In genomic region chr2:3539836-3540235, GRCh38 we compare ENCODE assay signal across 34 cellular contexts. TPM values are rescaled to one million over a fixed set of nuclear protein-coding genes. Genes with fewer than 3 reads are reported as not detected.
"Had no signal": no experiment of that assay in that cellular context is flagged by ENCODE, and none has a peak within 500 bp of the region (broad histone marks: within the 10 kb centered on the region; RNA-seq: fewer than 3 reads in every experiment).

No MANE protein-coding gene starts in this region.

- H3K4me1 ChIP-seq: pancreas, prostate gland had no signal

- H3K4me3 Mint-ChIP-seq: activated CD4-positive, alpha-beta memory T cell treated with anti-CD3 and anti-CD28 coated beads, Interleukin-2, amount 10 ng/mL, durations not matched to agents 7 days and 5 days; activated naive CD8-positive, alpha-beta T cell treated with anti-CD3 and anti-CD28 coated beads, Interleukin-2, amount 10 ng/mL, durations not matched to agents 7 days and 5 days; dendritic cell treated with granulocyte-macrophage colony-stimulating factor and Interleukin-4, amounts not matched to agents 40 ng/mL and 50 ng/mL, for 4 days; immature natural killer cell; mesothelial cell of epicardium; naive B cell; nephron progenitor cell; stimulated activated memory B cell treated with anti-CD40 and anti-IgM and Interleukin-4, amounts not matched to agents 10 μg/mL and 1 μg/mL and 100 μg/mL, for 72 hours; stimulated activated naive CD8-positive, alpha-beta T cell treated with anti-CD3 and anti-CD28 coated beads, Interleukin-15, amount 100 ng/mL, for 72 hours; type B pancreatic cell had no signal

- H3K4me3 ChIP-seq: ascending aorta, esophagus muscularis mucosa, heart left ventricle, pancreas, prostate gland, sigmoid colon, uterus had no signal

- H3K27ac Mint-ChIP-seq: activated CD4-positive, alpha-beta memory T cell treated with anti-CD3 and anti-CD28 coated beads, Interleukin-2, amount 10 ng/mL, durations not matched to agents 7 days and 5 days; activated naive CD8-positive, alpha-beta T cell treated with anti-CD3 and anti-CD28 coated beads, Interleukin-2, amount 10 ng/mL, durations not matched to agents 7 days and 5 days; dendritic cell treated with granulocyte-macrophage colony-stimulating factor and Interleukin-4, amounts not matched to agents 40 ng/mL and 50 ng/mL, for 4 days; mesothelial cell of epicardium; stimulated activated memory B cell treated with anti-CD40 and anti-IgM and Interleukin-4, amounts not matched to agents 10 μg/mL and 1 μg/mL and 100 μg/mL, for 72 hours had no signal

- H3K27me3 ChIP-seq: ascending aorta, esophagus muscularis mucosa, foreskin keratinocyte, heart left ventricle, pancreas, sigmoid colon, uterus had no signal

- H3K27me3 Mint-ChIP-seq: activated CD4-positive, alpha-beta memory T cell treated with anti-CD3 and anti-CD28 coated beads, Interleukin-2, amount 10 ng/mL, durations not matched to agents 7 days and 5 days; activated naive CD8-positive, alpha-beta T cell treated with anti-CD3 and anti-CD28 coated beads, Interleukin-2, amount 10 ng/mL, durations not matched to agents 7 days and 5 days; dendritic cell treated with granulocyte-macrophage colony-stimulating factor and Interleukin-4, amounts not matched to agents 40 ng/mL and 50 ng/mL, for 4 days; naive B cell; stimulated activated memory B cell treated with anti-CD40 and anti-IgM and Interleukin-4, amounts not matched to agents 10 μg/mL and 1 μg/mL and 100 μg/mL, for 72 hours; stimulated activated naive CD8-positive, alpha-beta T cell treated with anti-CD3 and anti-CD28 coated beads, Interleukin-15, amount 100 ng/mL, for 72 hours; type B pancreatic cell had no signal

- H3K27ac ChIP-seq: ascending aorta, esophagus muscularis mucosa, foreskin keratinocyte, heart left ventricle, pancreas, prostate gland, sigmoid colon, uterus, VCaP had no signal

- H3K9me3 Mint-ChIP-seq: activated CD4-positive, alpha-beta memory T cell treated with anti-CD3 and anti-CD28 coated beads, Interleukin-2, amount 10 ng/mL, durations not matched to agents 7 days and 5 days; activated naive CD8-positive, alpha-beta T cell treated with anti-CD3 and anti-CD28 coated beads, Interleukin-2, amount 10 ng/mL, durations not matched to agents 7 days and 5 days; dendritic cell treated with granulocyte-macrophage colony-stimulating factor and Interleukin-4, amounts not matched to agents 40 ng/mL and 50 ng/mL, for 4 days; immature natural killer cell; mesothelial cell of epicardium; naive B cell; nephron progenitor cell; stimulated activated memory B cell treated with anti-CD40 and anti-IgM and Interleukin-4, amounts not matched to agents 10 μg/mL and 1 μg/mL and 100 μg/mL, for 72 hours; stimulated activated naive CD8-positive, alpha-beta T cell treated with anti-CD3 and anti-CD28 coated beads, Interleukin-15, amount 100 ng/mL, for 72 hours; type B pancreatic cell had no signal

- ATAC-seq: activated CD4-positive, CD25-positive, alpha-beta regulatory T cell treated with anti-CD3 and anti-CD28 coated beads, Interleukin-2, amount 50 U/mL, for 24 hours; foreskin keratinocyte; heart left ventricle; left colon; pancreas; stimulated activated memory B cell treated with anti-CD40 and anti-IgM and Interleukin-4, amounts not matched to agents 10 μg/mL and 1 μg/mL and 100 μg/mL, for 72 hours; stimulated activated naive CD8-positive, alpha-beta T cell treated with anti-CD3 and anti-CD28 coated beads, Interleukin-15, amount 100 ng/mL, for 72 hours had no signal

- H3K36me3 ChIP-seq: prostate gland, uterus had no signal

- DNase-seq: activated CD4-positive, alpha-beta memory T cell treated with anti-CD3 and anti-CD28 coated beads, Interleukin-2, amount 10 ng/mL, durations not matched to agents 7 days and 5 days; activated CD4-positive, alpha-beta T cell treated with anti-CD3 and anti-CD28 coated beads for 48 hours; activated naive CD4-positive, alpha-beta T cell; activated naive CD8-positive, alpha-beta T cell treated with anti-CD3 and anti-CD28 coated beads, Interleukin-2, amount 10 ng/mL, durations not matched to agents 7 days and 5 days; activated T-cell treated with anti-CD3 and anti-CD28 coated beads, Interleukin-2, amount 50 U/mL, for 48 hours; caudate nucleus; foreskin keratinocyte; heart left ventricle; hypothalamus; immature natural killer cell; kidney; left colon; naive B cell; nephron progenitor cell; pancreas; retina; sigmoid colon; small intestine; stimulated activated CD4-positive, alpha-beta T cell treated with anti-CD3 and anti-CD28 coated beads, Interleukin-4, amount 100 ng/mL, for 4 hours; stimulated activated CD8-positive, alpha-beta memory T cell treated with anti-CD3 and anti-CD28 coated beads, Interleukin-4, amount 100 ng/mL, for 48 hours; stimulated activated naive CD8-positive, alpha-beta T cell treated with anti-CD3 and anti-CD28 coated beads, Interleukin-15, amount 100 ng/mL, for 72 hours; substantia nigra; T-helper 9 cell; uterus had no signal

RNA-seq across cellular contexts. Expression of gene COLEC11, which starts 55.1 kb away (rescaled TPM):
- total RNA-seq: activated CD4-positive, alpha-beta memory T cell treated with anti-CD3 and anti-CD28 coated beads, Interleukin-2, amount 10 ng/mL, durations not matched to agents 7 days and 5 days; chondrocyte; foreskin keratinocyte had no signal
- polyA plus RNA-seq: foreskin keratinocyte, immature natural killer cell had no signal
